Comparison of ENCODE assay signal across 13 cellular contexts in the genomic region with DNA sequence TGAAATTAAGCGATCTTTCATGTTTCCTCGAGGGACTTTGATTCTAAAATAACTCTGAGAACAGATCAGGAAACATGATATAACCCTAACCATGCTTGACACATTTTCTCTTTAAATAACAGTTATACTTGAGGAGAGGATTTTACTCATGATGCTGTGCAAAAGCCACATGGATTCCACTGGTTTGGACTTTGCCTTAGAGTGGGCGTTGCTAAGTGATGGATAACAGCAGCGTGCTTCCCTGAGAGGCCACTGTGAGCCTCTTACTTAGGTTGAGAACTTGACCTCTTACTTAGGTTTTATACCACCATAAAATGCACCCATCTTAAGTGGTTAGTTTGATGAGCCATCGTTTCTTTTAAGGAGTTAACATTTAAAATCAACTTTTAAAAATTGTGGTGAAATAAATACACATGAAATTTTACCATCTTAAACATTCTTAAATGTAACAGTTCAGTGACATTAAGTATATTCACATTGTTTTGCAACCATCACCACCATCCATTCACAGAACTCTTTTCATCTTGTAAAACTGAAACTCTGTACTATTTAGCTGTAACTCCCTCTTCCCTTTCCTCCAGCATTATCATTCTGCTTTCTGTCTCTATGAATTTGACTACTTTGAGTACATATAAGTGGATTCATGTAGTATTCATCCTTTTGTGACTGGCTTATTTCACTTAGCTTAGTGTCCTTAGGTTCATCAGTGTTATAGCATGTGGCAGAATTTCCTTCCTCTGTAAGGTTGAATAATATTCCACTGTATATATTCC. TPM values are rescaled to one million over a fixed set of nuclear protein-coding genes. Genes with fewer than 3 reads are reported as not detected.
DNase-seq lines count a peak whose midpoint lies in the region; ATAC-seq and TF ChIP-seq lines count a peak whose summit lies in the region.
"Had no signal": no experiment of that assay in that cellular context is flagged by ENCODE, and none has a peak within 500 bp of the region (broad histone marks: within the 10 kb centered on the region; RNA-seq: fewer than 3 reads in every experiment).

No MANE protein-coding gene starts in this region.

- H3K27me3 Mint-ChIP-seq in activated CD8-positive, alpha-beta T cell treated with anti-CD3 and anti-CD28 coated beads for 36 hours = no peaks in the 10 kb centered on the region
- H3K27me3 Mint-ChIP-seq in memory B cell = no peaks in the 10 kb centered on the region

- DNase-seq in AG08395 (ENCODE audit: low spot score) (peak; percentile 37), memory B cell (ENCODE audit: low spot score in 2 of 2) (no peak), NCI-H1092 treated with DMSO at 0.1 percent for 48 hours (lab: John Stamatoyannopoulos, UW) (no peak), esophagus muscularis mucosa (ENCODE audit: extremely low spot score) (no peak), left ventricle myocardium superior (no peak)
- no peak for DNase-seq in activated CD8-positive, alpha-beta T cell treated with anti-CD3 and anti-CD28 coated beads for 36 hours
- DNase-seq: CD8-positive, alpha-beta memory T cell; GOT3; left lung; NCI-H1417 treated with DMSO at 0.1 percent for 48 hours had no signal

- peaks cover 31% of the 10 kb centered on the region for H3K4me1 Mint-ChIP-seq in activated CD8-positive, alpha-beta T cell treated with anti-CD3 and anti-CD28 coated beads for 36 hours (ENCODE audit: low read depth)
- peaks cover 26% of the 10 kb centered on the region for H3K4me1 Mint-ChIP-seq in memory B cell

- no peaks in the 10 kb centered on the region for H3K36me3 Mint-ChIP-seq in activated CD8-positive, alpha-beta T cell treated with anti-CD3 and anti-CD28 coated beads for 36 hours (ENCODE audit: low read depth)
- H3K36me3 Mint-ChIP-seq in memory B cell = peaks cover 6% of the 10 kb centered on the region

- ATAC-seq in GM18511 (IDR thresholded peaks at IDR 0.05; ENCODE audit: unreplicated experiment) = peak; percentile 50
- peak; percentile 53 for ATAC-seq in activated CD8-positive, alpha-beta T cell treated with anti-CD3 and anti-CD28 coated beads for 36 hours
- no peak for ATAC-seq in memory B cell (ENCODE audit: low read depth)
- ATAC-seq in GM21619 (IDR thresholded peaks at IDR 0.05; ENCODE audit: unreplicated experiment) = no peak
- ATAC-seq in left ventricle myocardium superior = no peak
- ATAC-seq: left lung, PC-3 had no signal

- no peak overlapping the region for H3K27ac Mint-ChIP-seq in activated CD8-positive, alpha-beta T cell treated with anti-CD3 and anti-CD28 coated beads for 36 hours
- H3K27ac Mint-ChIP-seq in memory B cell = peak overlapping the region; percentile 43

- no peak overlapping the region for H3K4me3 ChIP-seq in esophagus muscularis mucosa
- H3K4me3 ChIP-seq: left lung had no signal

- H3K4me3 Mint-ChIP-seq in activated CD8-positive, alpha-beta T cell treated with anti-CD3 and anti-CD28 coated beads for 36 hours = no peak overlapping the region
- H3K4me3 Mint-ChIP-seq in memory B cell = no peak overlapping the region
- H3K4me3 Mint-ChIP-seq: CD8-positive, alpha-beta memory T cell had no signal

- H3K9me3 Mint-ChIP-seq in activated CD8-positive, alpha-beta T cell treated with anti-CD3 and anti-CD28 coated beads for 36 hours = no peaks in the 10 kb centered on the region
- H3K9me3 Mint-ChIP-seq in memory B cell = no peaks in the 10 kb centered on the region
- H3K9me3 Mint-ChIP-seq: CD8-positive, alpha-beta memory T cell had no signal

- no peak overlapping the region for H3K27ac ChIP-seq in esophagus muscularis mucosa (replicated peaks in 1 of 4)

- no peaks in the 10 kb centered on the region for H3K27me3 ChIP-seq in esophagus muscularis mucosa
- H3K27me3 ChIP-seq: left lung had no signal

- H3K4me1 ChIP-seq in esophagus muscularis mucosa = peaks cover 8 to 38% (median 19%) of the 10 kb centered on the region in 4 donors

- 93% methylated on average over 5 of the region's 5 CpGs for WGBS in esophagus muscularis mucosa

- H3K36me3 ChIP-seq in esophagus muscularis mucosa = no peaks in the 10 kb centered on the region

- no peak for TF ChIP-seq EP300 in esophagus muscularis mucosa (IDR thresholded peaks at IDR 0.05)

- POLR2A ChIA-PET in activated CD8-positive, alpha-beta T cell treated with anti-CD3 and anti-CD28 coated beads for 36 hours (lab: Charles Lee) = no interaction called here

- TF ChIP-seq POLR2A in esophagus muscularis mucosa (IDR thresholded peaks at IDR 0.05; ENCODE audit: low read depth) = no peak

- CTCF ChIA-PET in activated CD8-positive, alpha-beta T cell treated with anti-CD3 and anti-CD28 coated beads for 36 hours (lab: Charles Lee) = interaction anchor here (0.6 to 4.2 kb wide), 2 partner anchors 40 to 49 kb away, joined by 3 to 23 read pairs; no protein-coding TSS in a partner anchor

- no peaks in the 10 kb centered on the region for H3K9me3 ChIP-seq in esophagus muscularis mucosa
- H3K9me3 ChIP-seq: left lung had no signal

- intact Hi-C loops in activated CD8-positive, alpha-beta T cell treated with anti-CD3 and anti-CD28 coated beads for 36 hours (cut with micrococcal nuclease) = no loop called here
- intact Hi-C loops in esophagus muscularis mucosa (cut with DNase I) (no loop called here), left ventricle myocardium superior (cut with micrococcal nuclease) (no loop called here)

- no peak for TF ChIP-seq CTCF in activated CD8-positive, alpha-beta T cell treated with anti-CD3 and anti-CD28 coated beads for 36 hours (IDR thresholded peaks at IDR 0.05)
- TF ChIP-seq CTCF in esophagus muscularis mucosa (IDR thresholded peaks at IDR 0.05) = no peak

RNA-seq across cellular contexts. Expression of gene ANXA4, which starts 22.5 kb away (rescaled TPM):
- 10 to 100 TPM; 14.6 to 17.5 TPM for total RNA-seq in activated CD8-positive, alpha-beta T cell treated with anti-CD3 and anti-CD28 coated beads for 36 hours
- total RNA-seq in esophagus muscularis mucosa (10 to 100 TPM; 44.9 to 94.8 (median 58.5) TPM), left ventricle myocardium superior (24.7 TPM)

Comparison
In these comparisons a context has a peak if more than half of its experiments do, and no peak if none do; other contexts are left out.
1. ATAC-seq: peak in GM18511 (single experiment) and activated CD8-positive, alpha-beta T cell treated with anti-CD3 and anti-CD28 coated beads for 36 hours (single experiment); none in memory B cell (single experiment), GM21619 (single experiment) and left ventricle myocardium superior (single experiment).